ENCODE assay signal across 1 cellular context in genomic region chr6:16260602-16261001, GRCh38.
TF ChIP-seq lines count a peak whose summit lies in the region.
"Not testable (repeated sequence)": the region's sequence is repeated elsewhere in the genome, so short reads cannot be mapped to it uniquely, and the experiment has no call there.

No MANE protein-coding gene starts in this region.

TF ChIP-seq in K562, 482 proteins besides CTCF, POLR2A, EP300 and RAD21 (continued from another document):
- TF ChIP-seq CXXC5 (CRISPR knock-in tag; IDR thresholded peaks at IDR 0.05) (peak; percentile 33; the same call in 1 of the 2 replicates), HDAC1 (IDR thresholded peaks at IDR 0.05) (0 out of 4 replicates have a peak, but pooled peaks of 1 of the 2 experiments have one; percentile 42), ZFX (CRISPR knock-in tag; IDR thresholded peaks at IDR 0.05) (peak; percentile 40; the same call in 1 of the 2 replicates), CBFA2T3 (IDR thresholded peaks at IDR 0.05) (peak; percentile 73), SMARCA4 (IDR thresholded peaks at IDR 0.05) (peak; percentile 57), MTA2 (IDR thresholded peaks at IDR 0.05; ENCODE audit: low read depth) (peak; percentile 53), ZEB2 (IDR thresholded peaks at IDR 0.05) (0 out of 2 replicates have a peak, but pooled peaks have one; percentile 17), MLLT1 (IDR thresholded peaks at IDR 0.05) (0 out of 4 replicates have a peak, but pooled peaks of 1 of the 2 experiments have one; percentile 35), TCF3 (CRISPR knock-in tag; IDR thresholded peaks at IDR 0.05) (peak; percentile 65), SOX6 (IDR thresholded peaks at IDR 0.05) (0 out of 2 replicates have a peak, but pooled peaks have one; percentile 31), PBX2 (tag; conservative IDR thresholded peaks at IDR 0.05; ENCODE audit: low read depth) (peak; percentile 88), ARID1B (IDR thresholded peaks at IDR 0.05) (peak; percentile 84), ELF4 (CRISPR knock-in tag; IDR thresholded peaks at IDR 0.05) (peak; percentile 34; the same call in 1 of the 2 replicates), CBFA2T2 (conservative IDR thresholded peaks at IDR 0.05) (peak; percentile 62), TAL1 (IDR thresholded peaks at IDR 0.05) (peak; percentile 68; the same call in 1 of the 2 replicates)
- TF ChIP-seq PBX2 (CRISPR knock-in tag; IDR thresholded peaks at IDR 0.05; ENCODE audit: low read depth): not testable (repeated sequence)
